1 cellular context compared by ENCODE assay signal in genomic region chr19:48751835-48752510, GRCh38.
TF ChIP-seq lines count a peak whose summit lies in the region.

No MANE protein-coding gene starts in this region.

TF ChIP-seq in H1, 55 proteins besides CTCF, POLR2A, EP300 and RAD21:
- TF ChIP-seq ATF2 (IDR thresholded peaks at IDR 0.05; ENCODE audit: low read length) = no peak
- TF ChIP-seq HDAC2 (IDR thresholded peaks at IDR 0.05; ENCODE audit: borderline replicate concordance in 1 of 2, low read depth in 2 of 2, low read length in 2 of 2) = 0 out of 4 replicates have a peak, but pooled peaks of 1 of the 2 experiments have one; percentile 27
- TF ChIP-seq POLR2AphosphoS5 (IDR thresholded peaks at IDR 0.05; ENCODE audit: low read depth, low read length) = no peak
TF ChIP-seq in H1: peak in this region for 1.
